In the genomic region with DNA sequence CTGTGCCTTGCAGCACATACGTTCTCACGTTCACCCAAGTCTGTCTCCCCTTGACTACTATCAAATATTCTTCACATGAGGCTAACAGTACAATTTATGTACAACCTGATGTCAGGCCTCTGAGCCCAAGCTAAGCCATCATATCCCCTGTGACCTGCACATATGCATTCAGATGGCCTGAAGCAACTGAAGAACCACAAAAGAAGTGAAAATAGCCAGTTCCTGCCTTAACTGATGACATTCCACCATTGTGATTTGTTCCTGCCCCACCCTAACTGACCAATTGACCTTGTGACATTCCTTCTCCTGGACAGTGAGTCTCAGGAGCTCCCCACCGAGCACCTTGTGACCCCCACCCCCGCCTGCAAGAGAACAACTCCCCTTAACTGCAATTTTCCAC, we compare ENCODE assay signal across 5 cellular contexts. TPM values are rescaled to one million over a fixed set of nuclear protein-coding genes. Genes with fewer than 3 reads are reported as not detected.
"Had no signal": no experiment of that assay in that cellular context is flagged by ENCODE, and none has a peak within 500 bp of the region (broad histone marks: within the 10 kb centered on the region; RNA-seq: fewer than 3 reads in every experiment).

No MANE protein-coding gene starts in this region.

RNA-seq across cellular contexts. Expression of gene DCDC2, which starts 46.1 kb away (rescaled TPM):
- total RNA-seq: activated B cell treated with CpG ODN at 0.5 μM for 24 hours; activated CD8-positive, alpha-beta T cell treated with anti-CD3 and anti-CD28 coated beads for 36 hours; endothelial cell of umbilical vein; fibroblast of lung; T-helper 2 cell treated with Interferon-gamma antibody and Interleukin-4, amounts not matched to agents 100 ng/mL and 5 ng/mL, for 36 hours had no signal
- polyA plus RNA-seq: endothelial cell of umbilical vein had no signal
